2 cellular contexts compared by ENCODE assay signal in the genomic region with DNA sequence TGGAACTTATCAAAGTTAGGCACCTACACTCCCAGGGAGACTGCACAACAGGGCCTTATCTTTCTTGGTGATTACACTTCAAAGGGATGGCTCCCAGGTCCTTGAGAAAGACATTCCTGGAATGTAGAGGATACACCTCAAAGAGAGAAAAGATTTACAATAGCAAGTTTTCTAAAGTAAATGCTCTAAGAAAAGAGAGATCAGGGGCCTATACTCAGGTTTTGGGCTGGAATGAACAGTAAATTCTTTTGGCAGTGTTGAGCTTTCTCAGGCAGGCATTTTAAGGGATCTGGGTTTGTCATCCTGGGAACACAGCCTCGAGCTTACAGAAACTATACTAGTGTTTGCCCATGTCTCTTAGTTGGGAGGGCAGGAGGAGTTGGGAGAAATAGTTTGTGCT.
TF ChIP-seq lines count a peak whose summit lies in the region.

No MANE protein-coding gene starts in this region.

TF ChIP-seq in HepG2, 621 proteins besides CTCF, POLR2A, EP300 and RAD21:
- TF ChIP-seq POGK (CRISPR knock-in tag; conservative IDR thresholded peaks at IDR 0.05), result no peak
- 0 out of 2 replicates have a peak, but pooled peaks have one; percentile 16 for TF ChIP-seq TCF7 (IDR thresholded peaks at IDR 0.05; ENCODE audit: low read depth)
TF ChIP-seq in HepG2: peak in this region for 1.

TF ChIP-seq in H1, 55 proteins besides CTCF, POLR2A, EP300 and RAD21:
- TF ChIP-seq CTBP2 (IDR thresholded peaks at IDR 0.05; ENCODE audit: borderline replicate concordance, insufficient read depth, insufficient read length, low read length) (no peak), NANOG (IDR thresholded peaks at IDR 0.05; ENCODE audit: insufficient read depth, low read depth, low read length, poor library complexity, severe bottlenecking) (peak; percentile 52), CBX5 (IDR thresholded peaks at IDR 0.05; ENCODE audit: low read depth, low read length) (no peak), SP1 (IDR thresholded peaks at IDR 0.05; ENCODE audit: low read depth, low read length) (no peak), USF2 (IDR thresholded peaks at IDR 0.05; ENCODE audit: low read length) (no peak), CEBPB (IDR thresholded peaks at IDR 0.05; ENCODE audit: low read depth, low read length) (no peak), POLR2AphosphoS5 (IDR thresholded peaks at IDR 0.05; ENCODE audit: low read depth, low read length) (peak; percentile 45; the same call in 1 of the 2 replicates), TEAD4 (IDR thresholded peaks at IDR 0.05; ENCODE audit: low read depth, low read length) (peak; percentile 90), KDM4A (IDR thresholded peaks at IDR 0.05; ENCODE audit: low read depth, low read length, severe bottlenecking) (no peak), BACH1 (IDR thresholded peaks at IDR 0.05; ENCODE audit: low read length) (no peak)
- TF ChIP-seq, protein P1, sequence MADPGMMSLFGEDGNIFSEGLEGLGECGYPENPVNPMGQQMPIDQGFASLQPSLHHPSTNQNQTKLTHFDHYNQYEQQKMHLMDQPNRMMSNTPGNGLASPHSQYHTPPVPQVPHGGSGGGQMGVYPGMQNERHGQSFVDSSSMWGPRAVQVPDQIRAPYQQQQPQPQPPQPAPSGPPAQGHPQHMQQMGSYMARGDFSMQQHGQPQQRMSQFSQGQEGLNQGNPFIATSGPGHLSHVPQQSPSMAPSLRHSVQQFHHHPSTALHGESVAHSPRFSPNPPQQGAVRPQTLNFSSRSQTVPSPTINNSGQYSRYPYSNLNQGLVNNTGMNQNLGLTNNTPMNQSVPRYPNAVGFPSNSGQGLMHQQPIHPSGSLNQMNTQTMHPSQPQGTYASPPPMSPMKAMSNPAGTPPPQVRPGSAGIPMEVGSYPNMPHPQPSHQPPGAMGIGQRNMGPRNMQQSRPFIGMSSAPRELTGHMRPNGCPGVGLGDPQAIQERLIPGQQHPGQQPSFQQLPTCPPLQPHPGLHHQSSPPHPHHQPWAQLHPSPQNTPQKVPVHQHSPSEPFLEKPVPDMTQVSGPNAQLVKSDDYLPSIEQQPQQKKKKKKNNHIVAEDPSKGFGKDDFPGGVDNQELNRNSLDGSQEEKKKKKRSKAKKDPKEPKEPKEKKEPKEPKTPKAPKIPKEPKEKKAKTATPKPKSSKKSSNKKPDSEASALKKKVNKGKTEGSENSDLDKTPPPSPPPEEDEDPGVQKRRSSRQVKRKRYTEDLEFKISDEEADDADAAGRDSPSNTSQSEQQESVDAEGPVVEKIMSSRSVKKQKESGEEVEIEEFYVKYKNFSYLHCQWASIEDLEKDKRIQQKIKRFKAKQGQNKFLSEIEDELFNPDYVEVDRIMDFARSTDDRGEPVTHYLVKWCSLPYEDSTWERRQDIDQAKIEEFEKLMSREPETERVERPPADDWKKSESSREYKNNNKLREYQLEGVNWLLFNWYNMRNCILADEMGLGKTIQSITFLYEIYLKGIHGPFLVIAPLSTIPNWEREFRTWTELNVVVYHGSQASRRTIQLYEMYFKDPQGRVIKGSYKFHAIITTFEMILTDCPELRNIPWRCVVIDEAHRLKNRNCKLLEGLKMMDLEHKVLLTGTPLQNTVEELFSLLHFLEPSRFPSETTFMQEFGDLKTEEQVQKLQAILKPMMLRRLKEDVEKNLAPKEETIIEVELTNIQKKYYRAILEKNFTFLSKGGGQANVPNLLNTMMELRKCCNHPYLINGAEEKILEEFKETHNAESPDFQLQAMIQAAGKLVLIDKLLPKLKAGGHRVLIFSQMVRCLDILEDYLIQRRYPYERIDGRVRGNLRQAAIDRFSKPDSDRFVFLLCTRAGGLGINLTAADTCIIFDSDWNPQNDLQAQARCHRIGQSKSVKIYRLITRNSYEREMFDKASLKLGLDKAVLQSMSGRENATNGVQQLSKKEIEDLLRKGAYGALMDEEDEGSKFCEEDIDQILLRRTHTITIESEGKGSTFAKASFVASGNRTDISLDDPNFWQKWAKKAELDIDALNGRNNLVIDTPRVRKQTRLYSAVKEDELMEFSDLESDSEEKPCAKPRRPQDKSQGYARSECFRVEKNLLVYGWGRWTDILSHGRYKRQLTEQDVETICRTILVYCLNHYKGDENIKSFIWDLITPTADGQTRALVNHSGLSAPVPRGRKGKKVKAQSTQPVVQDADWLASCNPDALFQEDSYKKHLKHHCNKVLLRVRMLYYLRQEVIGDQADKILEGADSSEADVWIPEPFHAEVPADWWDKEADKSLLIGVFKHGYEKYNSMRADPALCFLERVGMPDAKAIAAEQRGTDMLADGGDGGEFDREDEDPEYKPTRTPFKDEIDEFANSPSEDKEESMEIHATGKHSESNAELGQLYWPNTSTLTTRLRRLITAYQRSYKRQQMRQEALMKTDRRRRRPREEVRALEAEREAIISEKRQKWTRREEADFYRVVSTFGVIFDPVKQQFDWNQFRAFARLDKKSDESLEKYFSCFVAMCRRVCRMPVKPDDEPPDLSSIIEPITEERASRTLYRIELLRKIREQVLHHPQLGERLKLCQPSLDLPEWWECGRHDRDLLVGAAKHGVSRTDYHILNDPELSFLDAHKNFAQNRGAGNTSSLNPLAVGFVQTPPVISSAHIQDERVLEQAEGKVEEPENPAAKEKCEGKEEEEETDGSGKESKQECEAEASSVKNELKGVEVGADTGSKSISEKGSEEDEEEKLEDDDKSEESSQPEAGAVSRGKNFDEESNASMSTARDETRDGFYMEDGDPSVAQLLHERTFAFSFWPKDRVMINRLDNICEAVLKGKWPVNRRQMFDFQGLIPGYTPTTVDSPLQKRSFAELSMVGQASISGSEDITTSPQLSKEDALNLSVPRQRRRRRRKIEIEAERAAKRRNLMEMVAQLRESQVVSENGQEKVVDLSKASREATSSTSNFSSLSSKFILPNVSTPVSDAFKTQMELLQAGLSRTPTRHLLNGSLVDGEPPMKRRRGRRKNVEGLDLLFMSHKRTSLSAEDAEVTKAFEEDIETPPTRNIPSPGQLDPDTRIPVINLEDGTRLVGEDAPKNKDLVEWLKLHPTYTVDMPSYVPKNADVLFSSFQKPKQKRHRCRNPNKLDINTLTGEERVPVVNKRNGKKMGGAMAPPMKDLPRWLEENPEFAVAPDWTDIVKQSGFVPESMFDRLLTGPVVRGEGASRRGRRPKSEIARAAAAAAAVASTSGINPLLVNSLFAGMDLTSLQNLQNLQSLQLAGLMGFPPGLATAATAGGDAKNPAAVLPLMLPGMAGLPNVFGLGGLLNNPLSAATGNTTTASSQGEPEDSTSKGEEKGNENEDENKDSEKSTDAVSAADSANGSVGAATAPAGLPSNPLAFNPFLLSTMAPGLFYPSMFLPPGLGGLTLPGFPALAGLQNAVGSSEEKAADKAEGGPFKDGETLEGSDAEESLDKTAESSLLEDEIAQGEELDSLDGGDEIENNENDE (IDR thresholded peaks at IDR 0.05; ENCODE audit: insufficient replicate concordance, low read length), result peak; percentile 84
